In genomic region chr6:1390071-1390804, GRCh38 we compare ENCODE assay signal across 9 cellular contexts. TPM values are rescaled to one million over a fixed set of nuclear protein-coding genes. Genes with fewer than 3 reads are reported as not detected.
DNase-seq lines count a peak whose midpoint lies in the region; ATAC-seq and TF ChIP-seq lines count a peak whose summit lies in the region.
"Had no signal": no experiment of that assay in that cellular context is flagged by ENCODE, and none has a peak within 500 bp of the region (broad histone marks: within the 10 kb centered on the region; RNA-seq: fewer than 3 reads in every experiment).

No MANE protein-coding gene starts in this region.

- H3K4me3 Mint-ChIP-seq in activated B cell treated with CpG ODN at 0.5 μM for 24 hours = peak overlapping the region; percentile 81

- intact Hi-C loops in activated B cell treated with CpG ODN at 0.5 μM for 24 hours (cut with micrococcal nuclease) = no loop called here

- ATAC-seq in activated B cell treated with CpG ODN at 0.5 μM for 24 hours (ENCODE audit: low read depth) = peak; percentile 40

- no peaks in the 10 kb centered on the region for H3K36me3 Mint-ChIP-seq in activated B cell treated with CpG ODN at 0.5 μM for 24 hours (ENCODE audit: low read depth)
- H3K36me3 Mint-ChIP-seq: CD4-positive, CD25-positive, alpha-beta regulatory T cell had no signal

- TF ChIP-seq CTCF in activated B cell treated with CpG ODN at 0.5 μM for 24 hours (IDR thresholded peaks at IDR 0.05) = no peak

- POLR2A ChIA-PET in activated B cell treated with CpG ODN at 0.5 μM for 24 hours (lab: Charles Lee) = no interaction called here

- peaks cover 26% of the 10 kb centered on the region for H3K4me1 Mint-ChIP-seq in activated B cell treated with CpG ODN at 0.5 μM for 24 hours

- DNase-seq in NCI-H2227 (lab: John Stamatoyannopoulos, UW; ENCODE audit: unreplicated experiment) (peak; percentile 35), NCI-H2227 treated with DMSO at 0.1 percent for 48 hours (lab: John Stamatoyannopoulos, UW) (no peak), activated B cell treated with CpG ODN at 0.5 μM for 24 hours (no peak), foreskin melanocyte (peak; percentile 37), retina (peak; percentile 80), AML-193 (lab: John Stamatoyannopoulos, UW) (no peak), UCSD-AML1 (lab: John Stamatoyannopoulos, UW; ENCODE audit: unreplicated experiment) (no peak)
- DNase-seq in stimulated activated CD4-positive, alpha-beta T cell treated with anti-CD3 and anti-CD28 coated beads, Interleukin-1b, Interleukin-23, amount 100 ng/mL, for 48 hours = no peak

- CTCF ChIA-PET in activated B cell treated with CpG ODN at 0.5 μM for 24 hours (lab: Charles Lee) = interaction anchor here (0.9 kb wide), 1 partner anchor 592 kb away, joined by 3 read pairs; no protein-coding TSS in a partner anchor

- no peak overlapping the region for H3K27ac Mint-ChIP-seq in activated B cell treated with CpG ODN at 0.5 μM for 24 hours
- H3K27ac Mint-ChIP-seq: CD4-positive, CD25-positive, alpha-beta regulatory T cell had no signal

- H3K27me3 Mint-ChIP-seq in activated B cell treated with CpG ODN at 0.5 μM for 24 hours = peaks cover 64% of the 10 kb centered on the region

- H3K9me3 Mint-ChIP-seq in activated B cell treated with CpG ODN at 0.5 μM for 24 hours = no peaks in the 10 kb centered on the region

RNA-seq across cellular contexts. Expression of gene FOXF2, which starts 0.9 kb away (rescaled TPM):
- total RNA-seq in activated B cell treated with CpG ODN at 0.5 μM for 24 hours = not detected in 2 replicates
- total RNA-seq: CD4-positive, CD25-positive, alpha-beta regulatory T cell had no signal

Comparison
In these comparisons a context has a peak if more than half of its experiments do, and no peak if none do; other contexts are left out.
1. DNase-seq: peak in NCI-H2227 (single experiment), foreskin melanocyte (single experiment) and retina (single experiment); none in NCI-H2227 treated with DMSO at 0.1 percent for 48 hours (single experiment), activated B cell treated with CpG ODN at 0.5 μM for 24 hours (single experiment), AML-193 (0 of 2), stimulated activated CD4-positive, alpha-beta T cell treated with anti-CD3 and anti-CD28 coated beads, Interleukin-1b, Interleukin-23, amount 100 ng/mL, for 48 hours (single experiment) and UCSD-AML1 (single experiment).